26 cellular contexts compared by ENCODE assay signal in the genomic region with DNA sequence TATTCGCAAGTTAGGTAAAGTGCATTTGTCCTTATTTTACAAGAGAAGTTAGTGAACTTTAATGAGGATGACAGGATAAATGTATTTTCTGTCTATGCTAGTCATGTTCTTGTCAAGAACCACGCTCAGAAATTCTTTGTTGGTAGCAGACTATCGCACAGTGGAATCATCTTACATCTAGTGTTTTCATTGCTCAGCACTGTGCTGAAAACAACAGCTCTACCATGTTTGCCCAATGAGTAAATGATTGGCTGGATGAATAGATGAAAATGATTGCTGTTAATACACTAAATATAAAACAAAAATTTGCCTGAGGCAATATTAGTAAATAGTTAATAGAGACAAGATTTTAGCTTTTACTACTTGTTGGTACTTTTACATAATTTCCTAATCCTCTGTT.
"Had no signal": no experiment of that assay in that cellular context is flagged by ENCODE, and none has a peak within 500 bp of the region (broad histone marks: within the 10 kb centered on the region; RNA-seq: fewer than 3 reads in every experiment).

No MANE protein-coding gene starts in this region.

- H3K4me3 ChIP-seq: ascending aorta, cardiac muscle cell had no signal

- H3K27me3 ChIP-seq: ascending aorta, cardiac muscle cell had no signal

- H3K9me3 ChIP-seq: ascending aorta had no signal

- DNase-seq: activated B cell treated with CpG ODN at 0.5 μM for 24 hours; activated CD4-positive, alpha-beta memory T cell treated with anti-CD3 and anti-CD28 coated beads for 36 hours; activated CD4-positive, alpha-beta T cell treated with anti-CD3 and anti-CD28 coated beads for 4 hours; activated CD4-positive, alpha-beta T cell treated with anti-CD3 and anti-CD28 coated beads, Interleukin-2, amount 10 ng/mL, durations not matched to agents 24 days and 14 days; activated CD4-positive, alpha-beta T cell treated with anti-CD3 and anti-CD28 coated beads, Interleukin-2, amount 50 U/mL, for 1 hour; activated CD4-positive, alpha-beta T cell treated with anti-CD3 and anti-CD28 coated beads, Interleukin-2, amount 50 U/mL, for 4 hours; activated CD4-positive, CD25-positive, alpha-beta regulatory T cell treated with anti-CD3 and anti-CD28 coated beads, Interleukin-2, amount 50 U/mL, for 72 hours; activated CD8-positive, alpha-beta memory T cell treated with anti-CD3 and anti-CD28 coated beads, Interleukin-2, amount 50 U/mL, for 4 hours; activated CD8-positive, alpha-beta T cell treated with anti-CD3 and anti-CD28 coated beads for 36 hours; activated effector memory CD4-positive, alpha-beta T cell treated with anti-CD3 and anti-CD28 coated beads, Interleukin-2, amount 50 U/mL, for 16 hours; activated gamma-delta T cell treated with Interleukin-2 at 50 U/mL for 16 hours; activated naive CD4-positive, alpha-beta T cell; activated naive CD4-positive, alpha-beta T cell treated with anti-CD3 and anti-CD28 coated beads for 36 hours; activated naive CD8-positive, alpha-beta T cell treated with anti-CD3 and anti-CD28 coated beads, Interleukin-2, amount 10 ng/mL, durations not matched to agents 7 days and 5 days; activated naive CD8-positive, alpha-beta T cell treated with anti-CD3 and anti-CD28 coated beads, Interleukin-2, amount 50 U/mL, for 24 hours; activated T-cell treated with anti-CD3 and anti-CD28 coated beads, Interleukin-2, amount 50 U/mL, for 24 hours; activated T-cell treated with anti-CD3 and anti-CD28 coated beads, Interleukin-2, amount 50 U/mL, for 48 hours; amygdala; anterior cingulate cortex; cerebellar nuclear complex; T-helper 1 cell; T-helper 2 cell; T-helper 9 cell had no signal

- H3K4me1 ChIP-seq: ascending aorta had no signal

- H3K27ac ChIP-seq: ascending aorta, cardiac muscle cell, VCaP had no signal

- H3K36me3 ChIP-seq: ascending aorta, cardiac muscle cell had no signal
